In the genomic region with DNA sequence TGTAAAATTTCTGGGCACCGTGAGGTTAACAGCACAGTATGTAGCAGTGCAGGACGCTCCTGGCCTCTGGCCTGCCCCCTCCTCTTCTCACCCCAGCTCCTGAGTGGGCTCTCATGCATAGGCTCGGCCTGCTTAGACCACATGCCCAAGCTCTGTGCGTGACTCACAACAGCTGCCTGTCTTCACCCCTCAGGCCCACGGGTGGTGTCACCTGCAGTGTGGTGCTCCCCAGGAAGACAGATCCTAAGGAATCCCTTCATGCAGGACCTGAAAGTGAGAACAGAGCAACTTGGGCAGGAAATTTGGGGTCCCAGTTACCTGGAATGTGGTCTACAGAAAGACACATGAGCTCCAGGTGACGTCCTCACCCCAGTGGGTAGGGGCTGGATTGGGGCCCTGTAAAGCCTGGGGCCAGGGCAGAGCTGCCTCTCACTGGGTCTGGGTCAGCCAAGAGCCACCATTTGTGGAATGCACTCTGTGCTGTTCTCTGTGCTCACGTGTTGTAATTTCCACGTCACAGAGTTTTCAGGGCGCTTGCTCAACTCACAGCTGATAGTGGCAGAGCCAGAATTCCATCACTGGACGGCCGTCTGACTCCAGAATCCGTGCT, we compare ENCODE assay signal across 1 cellular context.
TF ChIP-seq lines count a peak whose summit lies in the region.

No MANE protein-coding gene starts in this region.

TF ChIP-seq in IMR-90, 13 proteins besides CTCF, POLR2A, EP300 and RAD21:
- TF ChIP-seq CEBPB (IDR thresholded peaks at IDR 0.05; ENCODE audit: low read depth, low read length), result no peak
- no peak for TF ChIP-seq FOS (IDR thresholded peaks at IDR 0.05; ENCODE audit: low read depth, low read length)
- TF ChIP-seq NFE2L2 (IDR thresholded peaks at IDR 0.05; ENCODE audit: low read depth, low read length), result no peak
- no peak for TF ChIP-seq BHLHE40 (IDR thresholded peaks at IDR 0.05; ENCODE audit: low read depth, low read length)
- TF ChIP-seq SMC3 (IDR thresholded peaks at IDR 0.05; ENCODE audit: low read depth, low read length), result no peak
- TF ChIP-seq RFX5 (IDR thresholded peaks at IDR 0.05; ENCODE audit: low read depth, low read length), result no peak
- TF ChIP-seq MAFK (IDR thresholded peaks at IDR 0.05; ENCODE audit: low read depth, low read length), result no peak
- TF ChIP-seq MAZ (IDR thresholded peaks at IDR 0.05; ENCODE audit: borderline replicate concordance, low read depth, low read length), result no peak
- TF ChIP-seq, protein P1, sequence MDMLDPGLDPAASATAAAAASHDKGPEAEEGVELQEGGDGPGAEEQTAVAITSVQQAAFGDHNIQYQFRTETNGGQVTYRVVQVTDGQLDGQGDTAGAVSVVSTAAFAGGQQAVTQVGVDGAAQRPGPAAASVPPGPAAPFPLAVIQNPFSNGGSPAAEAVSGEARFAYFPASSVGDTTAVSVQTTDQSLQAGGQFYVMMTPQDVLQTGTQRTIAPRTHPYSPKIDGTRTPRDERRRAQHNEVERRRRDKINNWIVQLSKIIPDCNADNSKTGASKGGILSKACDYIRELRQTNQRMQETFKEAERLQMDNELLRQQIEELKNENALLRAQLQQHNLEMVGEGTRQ (IDR thresholded peaks at IDR 0.05; ENCODE audit: low read depth, low read length), result no peak
- TF ChIP-seq, protein P2, sequence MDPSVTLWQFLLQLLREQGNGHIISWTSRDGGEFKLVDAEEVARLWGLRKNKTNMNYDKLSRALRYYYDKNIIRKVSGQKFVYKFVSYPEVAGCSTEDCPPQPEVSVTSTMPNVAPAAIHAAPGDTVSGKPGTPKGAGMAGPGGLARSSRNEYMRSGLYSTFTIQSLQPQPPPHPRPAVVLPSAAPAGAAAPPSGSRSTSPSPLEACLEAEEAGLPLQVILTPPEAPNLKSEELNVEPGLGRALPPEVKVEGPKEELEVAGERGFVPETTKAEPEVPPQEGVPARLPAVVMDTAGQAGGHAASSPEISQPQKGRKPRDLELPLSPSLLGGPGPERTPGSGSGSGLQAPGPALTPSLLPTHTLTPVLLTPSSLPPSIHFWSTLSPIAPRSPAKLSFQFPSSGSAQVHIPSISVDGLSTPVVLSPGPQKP (IDR thresholded peaks at IDR 0.05; ENCODE audit: borderline replicate concordance, low read depth, low read length), result no peak
- TF ChIP-seq MXI1 (IDR thresholded peaks at IDR 0.05; ENCODE audit: borderline replicate concordance, low read depth, low read length), result no peak
- TF ChIP-seq RCOR1 (IDR thresholded peaks at IDR 0.05; ENCODE audit: insufficient replicate concordance, low read length), result no peak
- no peak for TF ChIP-seq CHD1 (IDR thresholded peaks at IDR 0.05; ENCODE audit: low read depth, low read length)
